ENCODE assay signal across 9 cellular contexts in the genomic region with DNA sequence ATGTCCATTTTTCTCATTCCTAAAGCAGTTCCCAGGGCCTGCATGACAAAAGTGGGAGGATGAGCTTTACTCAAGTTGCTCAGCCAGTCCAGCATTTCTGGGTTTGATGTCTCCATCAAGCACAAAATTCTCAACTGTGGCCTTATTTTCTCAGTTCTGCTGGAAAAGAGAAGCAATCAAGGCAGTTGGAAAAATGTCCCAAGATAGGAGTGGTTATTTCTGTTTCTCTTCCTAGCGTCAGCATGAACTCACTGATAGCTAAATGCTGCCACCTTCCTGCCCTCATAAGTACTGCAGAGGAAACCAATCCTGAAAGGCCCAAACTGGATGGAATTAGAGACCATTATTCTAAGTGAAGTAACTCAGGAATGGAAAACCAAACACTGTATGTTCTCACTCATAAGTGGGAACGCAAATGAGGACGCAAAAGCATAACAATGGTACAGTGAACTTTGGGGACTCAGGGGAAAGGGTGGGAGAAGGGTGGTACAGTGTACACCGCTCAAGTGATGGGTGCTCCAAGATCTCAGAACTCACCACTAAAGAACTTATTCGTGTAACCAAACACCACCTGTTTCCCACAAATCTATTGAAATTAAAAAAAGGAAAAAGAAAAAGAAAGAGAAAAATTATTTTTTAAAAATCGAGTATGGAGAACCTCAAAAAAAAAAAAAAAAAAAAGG. TPM values are rescaled to one million over a fixed set of nuclear protein-coding genes. Genes with fewer than 3 reads are reported as not detected.
DNase-seq lines count a peak whose midpoint lies in the region; ATAC-seq and TF ChIP-seq lines count a peak whose summit lies in the region.
"Had no signal": no experiment of that assay in that cellular context is flagged by ENCODE, and none has a peak within 500 bp of the region (broad histone marks: within the 10 kb centered on the region; RNA-seq: fewer than 3 reads in every experiment).

No MANE protein-coding gene starts in this region.

- no peak overlapping the region for H3K27ac Mint-ChIP-seq in activated naive CD8-positive, alpha-beta T cell treated with anti-CD3 and anti-CD28 coated beads for 36 hours

- H4K20me1 ChIP-seq in MM.1S (ENCODE audit: insufficient read depth, low read length), result no peaks in the 10 kb centered on the region

- peaks cover 3% of the 10 kb centered on the region for H3K27me3 Mint-ChIP-seq in activated naive CD8-positive, alpha-beta T cell treated with anti-CD3 and anti-CD28 coated beads for 36 hours

- peak overlapping the region; percentile 60 for H3K4me2 ChIP-seq in MM.1S (ENCODE audit: low read depth, low read length)

- no peak overlapping the region for H3K4me3 ChIP-seq in MM.1S (ENCODE audit: low read length)

- H3K36me3 ChIP-seq in MM.1S (replicated peaks; ENCODE audit: insufficient read depth, low read length), result no peaks in the 10 kb centered on the region

- no peaks in the 10 kb centered on the region for H3K9me3 Mint-ChIP-seq in activated naive CD8-positive, alpha-beta T cell treated with anti-CD3 and anti-CD28 coated beads for 36 hours

- DNase-seq in MM.1S, result peak; percentile 59
- peak; percentile 51 for DNase-seq in SKM-1 treated with dmso at 0.1 percent for 144 hours (lab: John Stamatoyannopoulos, UW; ENCODE audit: unreplicated experiment)
- DNase-seq in activated naive CD8-positive, alpha-beta T cell treated with anti-CD3 and anti-CD28 coated beads for 36 hours, result peak; percentile 41
- peak in 41 of 42 donors; percentile 7 to 89 (median 71) for DNase-seq in head of caudate nucleus
- DNase-seq in pulmonary artery endothelial cell (ENCODE audit: low read depth, low spot score), result peak; percentile 46

- H3K27me3 ChIP-seq in MM.1S (replicated peaks; ENCODE audit: insufficient read depth, low read length), result no peaks in the 10 kb centered on the region

- no peak overlapping the region for H3K9ac ChIP-seq in MM.1S (ENCODE audit: low read length)

- no peak overlapping the region for H3K4me3 Mint-ChIP-seq in activated naive CD8-positive, alpha-beta T cell treated with anti-CD3 and anti-CD28 coated beads for 36 hours

- no peak overlapping the region for H3K27ac ChIP-seq in MM.1S (ENCODE audit: low read length)

- no peaks in the 10 kb centered on the region for H3K36me3 Mint-ChIP-seq in activated naive CD8-positive, alpha-beta T cell treated with anti-CD3 and anti-CD28 coated beads for 36 hours

- intact Hi-C loops in head of caudate nucleus (cut with DNase I), result loop anchor here (10.0 kb wide), 1 partner anchor 291 kb away; no protein-coding TSS in a partner anchor

- no peaks in the 10 kb centered on the region for H3K9me3 ChIP-seq in MM.1S (replicated peaks; ENCODE audit: insufficient read depth, low read length)

- peaks cover 22% of the 10 kb centered on the region for H3K4me1 ChIP-seq in MM.1S (ENCODE audit: low read length)

- no peaks in the 10 kb centered on the region for H3K79me2 ChIP-seq in MM.1S (ENCODE audit: low read length)

- H3K4me1 Mint-ChIP-seq in activated naive CD8-positive, alpha-beta T cell treated with anti-CD3 and anti-CD28 coated beads for 36 hours, result peaks cover 21% of the 10 kb centered on the region

- TF ChIP-seq CTCF in GM12874 (IDR thresholded peaks at IDR 0.05; ENCODE audit: insufficient read depth, low read depth, low read length) (peak; percentile 75), MM.1S (IDR thresholded peaks at IDR 0.05; ENCODE audit: low read length) (peak; percentile 92)

- no peak for ATAC-seq in GM21737 (IDR thresholded peaks at IDR 0.05; ENCODE audit: unreplicated experiment)
- ATAC-seq in GM19397 (IDR thresholded peaks at IDR 0.05; ENCODE audit: unreplicated experiment), result no peak

- H2AFZ ChIP-seq in MM.1S (ENCODE audit: low read length), result no peak overlapping the region

- no peaks in the 10 kb centered on the region for H3K9me2 ChIP-seq in MM.1S (replicated peaks; ENCODE audit: insufficient read depth, low read length)

- H3F3A ChIP-seq in MM.1S (ENCODE audit: insufficient read depth, low read length), result peaks cover 10% of the 10 kb centered on the region; the same call in 1 of the 2 replicates

RNA-seq across cellular contexts. Expression of a gene that starts 29.6 kb away (rescaled TPM):
- not detected for total RNA-seq in activated naive CD8-positive, alpha-beta T cell treated with anti-CD3 and anti-CD28 coated beads for 36 hours
- total RNA-seq in pulmonary artery endothelial cell, result not detected in 2 replicates
- total RNA-seq: skeletal muscle tissue had no signal

RNA-seq across cellular contexts. Expression of a gene that starts 53.0 kb away (rescaled TPM):
- not detected for total RNA-seq in activated naive CD8-positive, alpha-beta T cell treated with anti-CD3 and anti-CD28 coated beads for 36 hours
- total RNA-seq in pulmonary artery endothelial cell, result not detected in 2 replicates
